Comparison of ENCODE assay signal across 19 cellular contexts in the genomic region with DNA sequence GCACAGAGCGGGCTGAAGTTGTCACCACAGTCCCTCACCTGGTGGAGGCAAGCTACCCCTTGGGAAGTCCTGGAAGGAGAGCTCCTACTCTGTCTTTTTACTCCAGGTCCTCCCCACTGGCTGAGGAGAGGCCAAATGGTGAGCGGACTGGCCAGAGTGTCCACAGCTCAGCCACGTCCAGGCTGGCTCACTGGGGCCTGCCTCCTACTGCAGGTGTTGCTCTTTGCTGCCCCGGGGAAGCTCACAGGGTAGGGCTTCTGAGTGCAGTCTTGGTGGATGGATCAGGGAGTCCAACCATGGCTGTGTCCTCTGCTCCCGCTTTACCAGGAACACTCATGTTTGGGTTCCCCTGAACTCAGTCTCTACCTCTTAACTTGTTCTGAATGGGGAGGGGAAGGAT. TPM values are rescaled to one million over a fixed set of nuclear protein-coding genes. Genes with fewer than 3 reads are reported as not detected.
DNase-seq lines count a peak whose midpoint lies in the region; ATAC-seq and TF ChIP-seq lines count a peak whose summit lies in the region.
"Had no signal": no experiment of that assay in that cellular context is flagged by ENCODE, and none has a peak within 500 bp of the region (broad histone marks: within the 10 kb centered on the region; RNA-seq: fewer than 3 reads in every experiment).

No MANE protein-coding gene starts in this region.

- no peaks in the 10 kb centered on the region for H3K27me3 ChIP-seq in aorta (ENCODE audit: control insufficient read depth in 1 of 2, insufficient read depth in 2 of 2, low read length in 1 of 2)
- H3K27me3 ChIP-seq: BE2C had no signal

- H3K36me3 ChIP-seq in aorta (ENCODE audit: control insufficient read depth in 1 of 2, insufficient read depth in 2 of 2, low read length in 1 of 2) = no peaks in the 10 kb centered on the region
- H3K36me3 ChIP-seq: BE2C had no signal

- no peaks in the 10 kb centered on the region for H3K9me3 ChIP-seq in aorta (ENCODE audit: control insufficient read depth, low read length)
- H3K9me3 ChIP-seq: BE2C, Caco-2 had no signal

- ATAC-seq in aorta (ENCODE audit: low FRiP score) (no peak), GM18517 (IDR thresholded peaks at IDR 0.05; ENCODE audit: unreplicated experiment) (no peak)
- ATAC-seq: HCT116, HepG2 had no signal

- WGBS in aorta, 2 donors = 95 to 96% methylated on average over 5 of the region's 5 CpGs

- H3K27ac ChIP-seq in RWPE1 = peak overlapping the region; percentile 2; the same call in 1 of the 2 replicates
- no peak overlapping the region for H3K27ac ChIP-seq in aorta (ENCODE audit: low read depth in 1 of 2, low read length in 2 of 2)

- H3K4me1 Mint-ChIP-seq in chondrocyte (ENCODE audit: low read depth) (peaks cover 33% of the 10 kb centered on the region), neural crest cell (peaks cover 16% of the 10 kb centered on the region)
- peaks cover 11% of the 10 kb centered on the region for H3K4me1 Mint-ChIP-seq in activated CD4-positive, alpha-beta T cell treated with anti-CD3 and anti-CD28 coated beads, Interleukin-2, amount 10 ng/mL, durations not matched to agents 24 days and 14 days

- H3K4me3 ChIP-seq in aorta (ENCODE audit: low read length in 2 of 2) = no peak overlapping the region

- DNase-seq in RWPE1 (ENCODE audit: low spot score) (no peak), chondrocyte (ENCODE audit: low spot score) (peak; percentile 58), neural crest cell (ENCODE audit: low read depth, low spot score) (no peak), aorta (peak; percentile 21 to 49), SKM-1 (lab: John Stamatoyannopoulos, UW; ENCODE audit: unreplicated experiment) (no peak)
- DNase-seq in stimulated activated CD4-positive, alpha-beta T cell treated with anti-CD3 and anti-CD28 coated beads, Interleukin-2, amount 100 ng/mL, for 24 hours = no peak
- DNase-seq in activated CD4-positive, alpha-beta T cell treated with anti-CD3 and anti-CD28 coated beads, Interleukin-2, amount 10 ng/mL, durations not matched to agents 24 days and 14 days = no peak
- DNase-seq: ACHN, BE2C, C1 segment of cervical spinal cord, GOT3, H7, HFFc6 had no signal

- TF ChIP-seq CTCF in RWPE1 (conservative IDR thresholded peaks at IDR 0.05; ENCODE audit: low read depth) = no peak
- no peak for TF ChIP-seq CTCF in chondrocyte (IDR thresholded peaks at IDR 0.05)
- TF ChIP-seq CTCF in neural crest cell (conservative IDR thresholded peaks at IDR 0.05) = no peak

- H3K27ac Mint-ChIP-seq in chondrocyte (ENCODE audit: unreplicated experiment) (no peak overlapping the region), neural crest cell (ENCODE audit: unreplicated experiment) (no peak overlapping the region)
- no peak overlapping the region for H3K27ac Mint-ChIP-seq in activated CD4-positive, alpha-beta T cell treated with anti-CD3 and anti-CD28 coated beads, Interleukin-2, amount 10 ng/mL, durations not matched to agents 24 days and 14 days
- H3K27ac Mint-ChIP-seq: CD4-positive, alpha-beta T cell; HFFc6 had no signal

- CTCF ChIA-PET in RWPE1 (lab: Yijun Ruan, JAX) = interaction anchor here (0.6 kb wide), 1 partner anchor 131 kb away, joined by 3 read pairs; no protein-coding TSS in a partner anchor

- H3K36me3 Mint-ChIP-seq in chondrocyte (ENCODE audit: low read depth) (peaks cover 5% of the 10 kb centered on the region), neural crest cell (ENCODE audit: low read depth) (no peaks in the 10 kb centered on the region)
- no peaks in the 10 kb centered on the region for H3K36me3 Mint-ChIP-seq in activated CD4-positive, alpha-beta T cell treated with anti-CD3 and anti-CD28 coated beads, Interleukin-2, amount 10 ng/mL, durations not matched to agents 24 days and 14 days (ENCODE audit: low read depth)

- no peaks in the 10 kb centered on the region for H3K27me3 Mint-ChIP-seq in chondrocyte (ENCODE audit: low read depth)
- peaks cover 3% of the 10 kb centered on the region for H3K27me3 Mint-ChIP-seq in neural crest cell (ENCODE audit: low read depth)
- peaks cover 17% of the 10 kb centered on the region for H3K27me3 Mint-ChIP-seq in activated CD4-positive, alpha-beta T cell treated with anti-CD3 and anti-CD28 coated beads, Interleukin-2, amount 10 ng/mL, durations not matched to agents 24 days and 14 days
- H3K27me3 Mint-ChIP-seq: IgD-negative memory B cell had no signal

- no peaks in the 10 kb centered on the region for H3K9me3 Mint-ChIP-seq in chondrocyte (ENCODE audit: low read depth)
- no peaks in the 10 kb centered on the region for H3K9me3 Mint-ChIP-seq in neural crest cell
- H3K9me3 Mint-ChIP-seq in activated CD4-positive, alpha-beta T cell treated with anti-CD3 and anti-CD28 coated beads, Interleukin-2, amount 10 ng/mL, durations not matched to agents 24 days and 14 days = no peaks in the 10 kb centered on the region
- H3K9me3 Mint-ChIP-seq: CD4-positive, alpha-beta T cell; HFFc6; IgD-negative memory B cell had no signal

- no peaks in the 10 kb centered on the region for H3K4me1 ChIP-seq in aorta (ENCODE audit: control insufficient read depth in 1 of 2, insufficient read depth in 2 of 2, low read length in 2 of 2)
- H3K4me1 ChIP-seq: BE2C had no signal

- POLR2A ChIA-PET in RWPE1 (lab: Yijun Ruan, JAX; ENCODE audit: low non-redundant PET) = no interaction called here

- H3K4me3 Mint-ChIP-seq in chondrocyte (ENCODE audit: unreplicated experiment) (no peak overlapping the region), neural crest cell (peak overlapping the region; percentile 2)
- H3K4me3 Mint-ChIP-seq in activated CD4-positive, alpha-beta T cell treated with anti-CD3 and anti-CD28 coated beads, Interleukin-2, amount 10 ng/mL, durations not matched to agents 24 days and 14 days = no peak overlapping the region
- H3K4me3 Mint-ChIP-seq: HFFc6 had no signal

- intact Hi-C loops in aorta (cut with DNase I) = loop anchor here (5.0 to 10.0 kb wide), 5 partner anchors 87 to 402 kb away; partner anchors contain the start of gene ALDH3A2 (in 1 of the 2)
- intact Hi-C loops in activated CD4-positive, alpha-beta T cell treated with anti-CD3 and anti-CD28 coated beads, Interleukin-2, amount 10 ng/mL, durations not matched to agents 24 days and 14 days (cut with micrococcal nuclease) = loop anchor here (5.0 kb wide), 1 partner anchor 287 kb away; the partner anchor contains the start of gene ALDH3A2

RNA-seq across cellular contexts. Expression of gene B9D1, which starts 2.7 kb away (rescaled TPM):
- total RNA-seq in chondrocyte (9.4 to 22.0 TPM (median 9.9 TPM) in 3 replicates), neural crest cell (15.4 and 17.9 TPM in 2 replicates), aorta (1 to 10 TPM; 7.3 to 8.9 TPM)
- 10 to 100 TPM in 1 of 2 donors, 1 to 10 TPM in 1; 9.5 to 16.5 TPM for polyA plus RNA-seq in aorta
- 6.1 and 6.3 TPM in 2 replicates for total RNA-seq in activated CD4-positive, alpha-beta T cell treated with anti-CD3 and anti-CD28 coated beads, Interleukin-2, amount 10 ng/mL, durations not matched to agents 24 days and 14 days

RNA-seq across cellular contexts. Expression of gene MAPK7, which starts 18.4 kb away (rescaled TPM):
- total RNA-seq in chondrocyte (50.0 to 53.6 TPM (median 52.3 TPM) in 3 replicates), neural crest cell (39.3 and 39.5 TPM in 2 replicates), aorta (10 to 100 TPM; 33.5 to 34.1 TPM)
- 10 to 100 TPM in 1 of 2 donors, 1 to 10 TPM in 1; 5.4 to 25.6 TPM for polyA plus RNA-seq in aorta
- total RNA-seq in activated CD4-positive, alpha-beta T cell treated with anti-CD3 and anti-CD28 coated beads, Interleukin-2, amount 10 ng/mL, durations not matched to agents 24 days and 14 days = 20.5 and 22.6 TPM in 2 replicates

RNA-seq across cellular contexts. Expression of gene MFAP4, which starts 27.1 kb away (rescaled TPM):
- total RNA-seq in chondrocyte = 307 to 312 TPM (median 310 TPM) in 3 replicates
- 0.26 and 0.43 TPM in 2 replicates for total RNA-seq in neural crest cell
- total RNA-seq in aorta = 100 to 1,000 TPM; 271 to 564 TPM
- 100 to 1,000 TPM; 324 to 793 TPM for polyA plus RNA-seq in aorta
- total RNA-seq in activated CD4-positive, alpha-beta T cell treated with anti-CD3 and anti-CD28 coated beads, Interleukin-2, amount 10 ng/mL, durations not matched to agents 24 days and 14 days = not detected in 2 replicates
- total RNA-seq: Caco-2; CD4-positive, alpha-beta T cell; HepG2 had no signal
- polyA plus RNA-seq: IgD-negative memory B cell had no signal

RNA-seq across cellular contexts. Expression of gene RNF112, which starts 51.2 kb away (rescaled TPM):
- total RNA-seq in chondrocyte (0.67 to 1.5 TPM (median 1.5 TPM) in 3 replicates), neural crest cell (0.84 and 1.2 TPM in 2 replicates), aorta (1 to 10 TPM; 5.4 to 9.9 TPM)
- 1 to 10 TPM; 5.1 to 7.5 TPM for polyA plus RNA-seq in aorta
- 0.40 TPM in 1 of 2 replicates, not detected in the other for total RNA-seq in activated CD4-positive, alpha-beta T cell treated with anti-CD3 and anti-CD28 coated beads, Interleukin-2, amount 10 ng/mL, durations not matched to agents 24 days and 14 days
- total RNA-seq: Caco-2, HepG2 had no signal
- polyA plus RNA-seq: IgD-negative memory B cell had no signal

Comparison
In these comparisons a context has a peak if more than half of its experiments do, and no peak if none do; other contexts are left out.
1. DNase-seq: peak in chondrocyte (single experiment) and aorta (2 of 2); none in RWPE1 (single experiment), neural crest cell (single experiment), stimulated activated CD4-positive, alpha-beta T cell treated with anti-CD3 and anti-CD28 coated beads, Interleukin-2, amount 100 ng/mL, for 24 hours (0 of 2), SKM-1 (single experiment) and activated CD4-positive, alpha-beta T cell treated with anti-CD3 and anti-CD28 coated beads, Interleukin-2, amount 10 ng/mL, durations not matched to agents 24 days and 14 days (single experiment).
2. RNA of gene MFAP4, which starts 27.1 kb away (total RNA-seq): 271 to 564 TPM in aorta and 307 to 312 TPM in chondrocyte; 0.26 to 0.43 TPM in neural crest cell and not detected in activated CD4-positive, alpha-beta T cell treated with anti-CD3 and anti-CD28 coated beads, Interleukin-2, amount 10 ng/mL, durations not matched to agents 24 days and 14 days; every median in the first group is over 100 times any median in the second.